ENCODE assay signal across 2 cellular contexts in the genomic region with DNA sequence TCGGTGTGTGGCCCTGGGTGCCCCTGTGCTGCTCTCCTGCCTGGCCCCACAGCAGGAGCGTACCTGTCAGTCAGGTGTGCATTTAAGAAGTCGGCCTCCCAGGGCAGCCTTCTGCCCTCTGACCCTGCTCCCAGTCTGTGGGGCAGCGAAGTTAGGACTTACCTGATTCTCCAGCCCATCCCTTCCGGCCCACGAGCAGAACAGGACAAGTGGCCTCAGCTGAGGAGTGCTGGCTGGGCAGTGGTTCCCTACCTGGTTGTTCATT.
TF ChIP-seq lines count a peak whose summit lies in the region.

No MANE protein-coding gene starts in this region.

TF ChIP-seq in GM23338, 12 proteins besides CTCF, POLR2A, EP300 and RAD21 (continued from another document):
- TF ChIP-seq ZNF462 (CRISPR knock-in tag; IDR thresholded peaks at IDR 0.05) (no peak), NANOG (IDR thresholded peaks at IDR 0.05; ENCODE audit: borderline replicate concordance) (no peak), EZH2phosphoT487 (IDR thresholded peaks at IDR 0.05; ENCODE audit: unreplicated experiment) (no peak), JUNB (IDR thresholded peaks at IDR 0.05; ENCODE audit: unreplicated experiment) (no peak), STAT1 (IDR thresholded peaks at IDR 0.05; ENCODE audit: unreplicated experiment) (no peak), ZNF114 (CRISPR knock-in tag; IDR thresholded peaks at IDR 0.05) (no peak), ZNF331 (CRISPR knock-in tag; IDR thresholded peaks at IDR 0.05; ENCODE audit: low read depth) (no peak), EZH2 (IDR thresholded peaks at IDR 0.05; ENCODE audit: low read depth, unreplicated experiment) (no peak), POLR2AphosphoS5 (IDR thresholded peaks at IDR 0.05; ENCODE audit: low read depth) (no peak), CREB1 (CRISPR knock-in tag; IDR thresholded peaks at IDR 0.05; ENCODE audit: low read depth) (no peak)
- TF ChIP-seq, protein P1, sequence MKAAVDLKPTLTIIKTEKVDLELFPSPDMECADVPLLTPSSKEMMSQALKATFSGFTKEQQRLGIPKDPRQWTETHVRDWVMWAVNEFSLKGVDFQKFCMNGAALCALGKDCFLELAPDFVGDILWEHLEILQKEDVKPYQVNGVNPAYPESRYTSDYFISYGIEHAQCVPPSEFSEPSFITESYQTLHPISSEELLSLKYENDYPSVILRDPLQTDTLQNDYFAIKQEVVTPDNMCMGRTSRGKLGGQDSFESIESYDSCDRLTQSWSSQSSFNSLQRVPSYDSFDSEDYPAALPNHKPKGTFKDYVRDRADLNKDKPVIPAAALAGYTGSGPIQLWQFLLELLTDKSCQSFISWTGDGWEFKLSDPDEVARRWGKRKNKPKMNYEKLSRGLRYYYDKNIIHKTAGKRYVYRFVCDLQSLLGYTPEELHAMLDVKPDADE (IDR thresholded peaks at IDR 0.05), result no peak

TF ChIP-seq in WTC11, 78 proteins besides CTCF, POLR2A, EP300 and RAD21 (continued from another document):
- TF ChIP-seq SMAD3 (CRISPR knock-in tag; IDR thresholded peaks at IDR 0.05; ENCODE audit: borderline replicate concordance), result no peak
- TF ChIP-seq, protein P2, sequence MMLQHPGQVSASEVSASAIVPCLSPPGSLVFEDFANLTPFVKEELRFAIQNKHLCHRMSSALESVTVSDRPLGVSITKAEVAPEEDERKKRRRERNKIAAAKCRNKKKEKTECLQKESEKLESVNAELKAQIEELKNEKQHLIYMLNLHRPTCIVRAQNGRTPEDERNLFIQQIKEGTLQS (CRISPR knock-in tag; conservative IDR thresholded peaks at IDR 0.05), result no peak
- no peak for TF ChIP-seq ZNF423 (CRISPR knock-in tag; IDR thresholded peaks at IDR 0.05)
- TF ChIP-seq ATF1 (CRISPR knock-in tag; IDR thresholded peaks at IDR 0.05), result no peak
- no peak for TF ChIP-seq SOX15 (CRISPR knock-in tag; IDR thresholded peaks at IDR 0.05)
- no peak for TF ChIP-seq ATF2 (CRISPR knock-in tag; IDR thresholded peaks at IDR 0.05; ENCODE audit: borderline replicate concordance, low read depth)
- TF ChIP-seq ZNF671 (CRISPR knock-in tag; IDR thresholded peaks at IDR 0.05), result no peak
- TF ChIP-seq, protein P3, sequence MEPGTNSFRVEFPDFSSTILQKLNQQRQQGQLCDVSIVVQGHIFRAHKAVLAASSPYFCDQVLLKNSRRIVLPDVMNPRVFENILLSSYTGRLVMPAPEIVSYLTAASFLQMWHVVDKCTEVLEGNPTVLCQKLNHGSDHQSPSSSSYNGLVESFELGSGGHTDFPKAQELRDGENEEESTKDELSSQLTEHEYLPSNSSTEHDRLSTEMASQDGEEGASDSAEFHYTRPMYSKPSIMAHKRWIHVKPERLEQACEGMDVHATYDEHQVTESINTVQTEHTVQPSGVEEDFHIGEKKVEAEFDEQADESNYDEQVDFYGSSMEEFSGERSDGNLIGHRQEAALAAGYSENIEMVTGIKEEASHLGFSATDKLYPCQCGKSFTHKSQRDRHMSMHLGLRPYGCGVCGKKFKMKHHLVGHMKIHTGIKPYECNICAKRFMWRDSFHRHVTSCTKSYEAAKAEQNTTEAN (CRISPR knock-in tag; IDR thresholded peaks at IDR 0.05), result no peak
- TF ChIP-seq, protein P4, sequence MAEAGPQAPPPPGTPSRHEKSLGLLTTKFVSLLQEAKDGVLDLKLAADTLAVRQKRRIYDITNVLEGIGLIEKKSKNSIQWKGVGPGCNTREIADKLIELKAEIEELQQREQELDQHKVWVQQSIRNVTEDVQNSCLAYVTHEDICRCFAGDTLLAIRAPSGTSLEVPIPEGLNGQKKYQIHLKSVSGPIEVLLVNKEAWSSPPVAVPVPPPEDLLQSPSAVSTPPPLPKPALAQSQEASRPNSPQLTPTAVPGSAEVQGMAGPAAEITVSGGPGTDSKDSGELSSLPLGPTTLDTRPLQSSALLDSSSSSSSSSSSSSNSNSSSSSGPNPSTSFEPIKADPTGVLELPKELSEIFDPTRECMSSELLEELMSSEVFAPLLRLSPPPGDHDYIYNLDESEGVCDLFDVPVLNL (CRISPR knock-in tag; IDR thresholded peaks at IDR 0.05; ENCODE audit: borderline replicate concordance, low read depth), result no peak
- TF ChIP-seq CBFB (CRISPR knock-in tag; IDR thresholded peaks at IDR 0.05; ENCODE audit: low read depth), result no peak
